Comparison of ENCODE assay signal across 14 cellular contexts in genomic region chr5:53302524-53302923, GRCh38.
DNase-seq lines count a peak whose midpoint lies in the region; ATAC-seq and TF ChIP-seq lines count a peak whose summit lies in the region.
"Had no signal": no experiment of that assay in that cellular context is flagged by ENCODE, and none has a peak within 500 bp of the region (broad histone marks: within the 10 kb centered on the region; RNA-seq: fewer than 3 reads in every experiment).

No MANE protein-coding gene starts in this region.

- intact Hi-C loops in left lung (cut with DNase I), result no loop called here

- no peaks in the 10 kb centered on the region for H3K27me3 ChIP-seq in left lung
- H3K27me3 ChIP-seq: brain microvascular endothelial cell had no signal

- TF ChIP-seq CTCF in left lung (IDR thresholded peaks at IDR 0.05), result no peak

- H3K36me3 ChIP-seq in left lung, result no peaks in the 10 kb centered on the region
- H3K36me3 ChIP-seq: brain microvascular endothelial cell had no signal

- peak; percentile 65 for ATAC-seq in left lung
- ATAC-seq: GM23338 had no signal

- peaks cover 0 to 14% of the 10 kb centered on the region in 2 donors for H3K9me3 ChIP-seq in left lung

- no peaks in the 10 kb centered on the region for H3K4me1 ChIP-seq in left lung

- no peak overlapping the region for H3K4me3 ChIP-seq in left lung
- H3K4me3 ChIP-seq: GM23338 had no signal

- peak; percentile 20 for DNase-seq in AG20443 (ENCODE audit: low spot score)
- peak; percentile 60 for DNase-seq in HCEC 1CT
- peak; percentile 67 for DNase-seq in astrocyte of the hippocampus (ENCODE audit: low read depth, low spot score)
- no peak for DNase-seq in left lung
- no peak for DNase-seq in RKO (ENCODE audit: low spot score)
- DNase-seq in NCI-H748 (lab: John Stamatoyannopoulos, UW; ENCODE audit: unreplicated experiment), result no peak
- DNase-seq in NCI-H1694 treated with DMSO at 0.1 percent for 48 hours (lab: John Stamatoyannopoulos, UW), result no peak
- DNase-seq in COLO829 (ENCODE audit: low spot score), result no peak
- DNase-seq: activated effector memory CD4-positive, alpha-beta T cell treated with Interleukin-2 at 50 U/mL for 16 hours; foreskin melanocyte; NCI-H510A; retina had no signal

- peak overlapping the region in 1 of 2 donors; percentile 11 for H3K27ac ChIP-seq in left lung
- H3K27ac ChIP-seq: brain microvascular endothelial cell had no signal

Comparison
In these comparisons a context has a peak if more than half of its experiments do, and no peak if none do; other contexts are left out.
1. DNase-seq: peak in AG20443 (single experiment), HCEC 1CT (single experiment) and astrocyte of the hippocampus (single experiment); none in left lung (0 of 2), RKO (single experiment), NCI-H748 (single experiment), NCI-H1694 treated with DMSO at 0.1 percent for 48 hours (single experiment) and COLO829 (single experiment).